Comparison of ENCODE assay signal across 8 cellular contexts in the genomic region with DNA sequence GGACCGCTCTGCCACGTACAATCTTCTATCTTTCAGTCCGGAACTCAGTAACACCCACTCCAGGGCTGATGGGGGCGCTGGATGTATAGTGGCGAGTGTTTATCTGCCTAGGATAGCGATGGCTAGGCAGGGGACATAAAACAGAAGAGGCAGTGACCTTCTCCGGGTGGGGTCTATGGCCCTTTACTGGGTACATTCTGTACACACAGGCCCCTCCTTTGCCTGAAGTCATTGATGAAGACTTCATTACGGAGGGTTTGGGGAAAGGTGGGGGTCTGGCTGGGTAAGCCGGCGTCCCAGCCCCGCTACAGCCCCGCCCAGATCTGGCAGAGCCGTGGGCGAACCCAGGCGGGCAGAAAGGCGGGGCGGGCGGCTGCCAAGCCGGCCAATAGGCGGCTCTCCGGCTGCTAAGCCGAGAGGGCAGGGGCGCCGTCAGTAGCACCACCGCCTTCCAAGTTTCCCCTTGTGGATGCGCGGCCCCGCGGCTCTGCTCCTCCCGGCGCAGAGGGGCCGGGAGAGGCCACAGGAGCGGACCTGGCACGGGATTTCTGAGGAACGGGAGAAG. TPM values are rescaled to one million over a fixed set of nuclear protein-coding genes. Genes with fewer than 3 reads are reported as not detected.
DNase-seq lines count a peak whose midpoint lies in the region; ATAC-seq, FAIRE-seq and TF ChIP-seq lines count a peak whose summit lies in the region.

A gene with protein sequence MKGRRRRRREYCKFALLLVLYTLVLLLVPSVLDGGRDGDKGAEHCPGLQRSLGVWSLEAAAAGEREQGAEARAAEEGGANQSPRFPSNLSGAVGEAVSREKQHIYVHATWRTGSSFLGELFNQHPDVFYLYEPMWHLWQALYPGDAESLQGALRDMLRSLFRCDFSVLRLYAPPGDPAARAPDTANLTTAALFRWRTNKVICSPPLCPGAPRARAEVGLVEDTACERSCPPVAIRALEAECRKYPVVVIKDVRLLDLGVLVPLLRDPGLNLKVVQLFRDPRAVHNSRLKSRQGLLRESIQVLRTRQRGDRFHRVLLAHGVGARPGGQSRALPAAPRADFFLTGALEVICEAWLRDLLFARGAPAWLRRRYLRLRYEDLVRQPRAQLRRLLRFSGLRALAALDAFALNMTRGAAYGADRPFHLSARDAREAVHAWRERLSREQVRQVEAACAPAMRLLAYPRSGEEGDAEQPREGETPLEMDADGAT (plus strand): TSS at position 435 of the 565 bp plus-strand sequence. CDS start 167 bp downstream, outside the sequence.

- DNase-seq in DND-41 (peak; percentile 68), GM23248 (peak; percentile 81), M059J (ENCODE audit: low read depth) (peak; percentile 74), SK-N-MC (ENCODE audit: low read depth, low spot score) (no peak), glutamatergic neuron (peak; percentile 69), osteocyte (ENCODE audit: extremely low spot score, unreplicated experiment) (peak; percentile 89), urothelium cell line (ENCODE audit: low spot score) (no peak)
- peak; percentile 64 for DNase-seq in activated naive CD8-positive, alpha-beta T cell treated with anti-CD3 and anti-CD28 coated beads for 36 hours

- H3K9me3 ChIP-seq in DND-41 (ENCODE audit: insufficient read depth, low read length, severe bottlenecking) (no peaks in the 10 kb centered on the region), GM23248 (ENCODE audit: low read depth) (no peaks in the 10 kb centered on the region), SK-N-MC (ENCODE audit: low read depth, low read length) (no peaks in the 10 kb centered on the region)

- H3K27me3 Mint-ChIP-seq in activated naive CD8-positive, alpha-beta T cell treated with anti-CD3 and anti-CD28 coated beads for 36 hours = peaks cover 20% of the 10 kb centered on the region
- H3K27me3 Mint-ChIP-seq in glutamatergic neuron (ENCODE audit: unreplicated experiment) (peaks cover 1% of the 10 kb centered on the region), osteocyte (ENCODE audit: unreplicated experiment) (no peaks in the 10 kb centered on the region)

- 6 to 8% methylated on average over 7 to 8 of the region's 35 CpGs for WGBS in GM23248 (ENCODE audit: low coverage in 1 of 2, low lambda C conversion rate in 2 of 2, missing lambda C conversion rate in 2 of 2), 2 experiments

- no peaks in the 10 kb centered on the region for H3K9me2 ChIP-seq in GM23248 (ENCODE audit: insufficient read depth)

- ATAC-seq in DND-41 (ENCODE audit: insufficient read depth, low read depth) = peak; percentile 90

- no peak for FAIRE-seq in urothelium cell line (lab: Jason Lieb, UNC)

- H3K36me3 ChIP-seq in DND-41 (ENCODE audit: insufficient read depth, low read length) (no peaks in the 10 kb centered on the region), GM23248 (ENCODE audit: low read depth) (no peaks in the 10 kb centered on the region), SK-N-MC (ENCODE audit: insufficient read depth, low read length) (no peaks in the 10 kb centered on the region)

- in situ Hi-C loops in GM23248 (cut with MboI) = loop anchor here (25.0 kb wide), 1 partner anchor 214 kb away; no protein-coding TSS in a partner anchor

- H3K79me2 ChIP-seq in DND-41 (ENCODE audit: insufficient read depth, low read length) (no peaks in the 10 kb centered on the region), GM23248 (ENCODE audit: insufficient read depth) (peaks cover 2% of the 10 kb centered on the region)

- H4K20me1 ChIP-seq in DND-41 (ENCODE audit: insufficient read depth, low read length) (no peaks in the 10 kb centered on the region), GM23248 (ENCODE audit: insufficient read depth) (no peaks in the 10 kb centered on the region)

- H3K27me3 ChIP-seq in DND-41 (ENCODE audit: insufficient read depth, low read length, poor library complexity) (no peaks in the 10 kb centered on the region), GM23248 (replicated peaks; ENCODE audit: insufficient read depth) (no peaks in the 10 kb centered on the region)

- no peaks in the 10 kb centered on the region for H3K9me3 Mint-ChIP-seq in activated naive CD8-positive, alpha-beta T cell treated with anti-CD3 and anti-CD28 coated beads for 36 hours
- H3K9me3 Mint-ChIP-seq in glutamatergic neuron (ENCODE audit: unreplicated experiment) (peaks cover 9% of the 10 kb centered on the region), osteocyte (ENCODE audit: unreplicated experiment) (no peaks in the 10 kb centered on the region)

- peak within 1 kb of the TSS; percentile 85 for H2AFZ ChIP-seq in DND-41 (ENCODE audit: low read depth, low read length)
- peak within 1 kb of the TSS; percentile 89 for H2AFZ ChIP-seq in GM23248

- H3K4me1 ChIP-seq in DND-41 (ENCODE audit: insufficient read depth, low read length) (peaks cover 29% of the 10 kb centered on the region), GM23248 (ENCODE audit: insufficient read depth) (peaks cover 7% of the 10 kb centered on the region)

- no peak within 1 kb of the TSS for H3K27ac ChIP-seq in DND-41 (ENCODE audit: low read length)
- H3K27ac ChIP-seq in GM23248 = peak within 1 kb of the TSS; percentile 66
- no peak within 1 kb of the TSS for H3K27ac ChIP-seq in SK-N-MC

- H3K4me1 Mint-ChIP-seq in activated naive CD8-positive, alpha-beta T cell treated with anti-CD3 and anti-CD28 coated beads for 36 hours = peaks cover 27% of the 10 kb centered on the region
- no peaks in the 10 kb centered on the region for H3K4me1 Mint-ChIP-seq in glutamatergic neuron (ENCODE audit: low read depth, unreplicated experiment)
- H3K4me1 Mint-ChIP-seq in osteocyte (ENCODE audit: unreplicated experiment) = peaks cover 23% of the 10 kb centered on the region

- peak; percentile 42 for TF ChIP-seq CTCF in DND-41 (IDR thresholded peaks at IDR 0.05; ENCODE audit: borderline replicate concordance, extremely low read depth, low read length, poor library complexity, severe bottlenecking)
- no peak for TF ChIP-seq CTCF in glutamatergic neuron (IDR thresholded peaks at IDR 0.05; ENCODE audit: partially characterized antibody, unreplicated experiment)
- peak; percentile 60 for TF ChIP-seq CTCF in osteocyte (IDR thresholded peaks at IDR 0.05)

- no peaks in the 10 kb centered on the region for H3K36me3 Mint-ChIP-seq in activated naive CD8-positive, alpha-beta T cell treated with anti-CD3 and anti-CD28 coated beads for 36 hours
- H3K36me3 Mint-ChIP-seq in glutamatergic neuron (ENCODE audit: unreplicated experiment) (no peaks in the 10 kb centered on the region), osteocyte (ENCODE audit: unreplicated experiment) (no peaks in the 10 kb centered on the region)

- peak within 1 kb of the TSS; percentile 86 for H3K27ac Mint-ChIP-seq in activated naive CD8-positive, alpha-beta T cell treated with anti-CD3 and anti-CD28 coated beads for 36 hours
- no peak within 1 kb of the TSS for H3K27ac Mint-ChIP-seq in glutamatergic neuron (ENCODE audit: unreplicated experiment)
- H3K27ac Mint-ChIP-seq in osteocyte (ENCODE audit: unreplicated experiment) = peak within 1 kb of the TSS; percentile 50

- H3K9ac ChIP-seq in DND-41 (ENCODE audit: low read depth, low read length) (peak within 1 kb of the TSS; percentile 64), GM23248 (peak within 1 kb of the TSS; percentile 74), SK-N-MC (ENCODE audit: insufficient read length) (no peak within 1 kb of the TSS)

- H3K4me3 ChIP-seq in DND-41 (ENCODE audit: low read depth in 1 of 2, low read length in 2 of 2) (peak within 1 kb of the TSS; percentile 27 to 79; a peak in 3 of 4 replicates), GM23248 (peak within 1 kb of the TSS; percentile 79), SK-N-MC (peak within 1 kb of the TSS; percentile 79)

- H3K4me2 ChIP-seq in DND-41 (ENCODE audit: insufficient read depth, low read length) (peak within 1 kb of the TSS; percentile 86), GM23248 (ENCODE audit: unreplicated experiment) (peak within 1 kb of the TSS; percentile 79)

- H3F3A ChIP-seq in GM23248 (ENCODE audit: insufficient read depth) = peaks cover 9% of the 10 kb centered on the region

- H3K4me3 Mint-ChIP-seq in activated naive CD8-positive, alpha-beta T cell treated with anti-CD3 and anti-CD28 coated beads for 36 hours = peak within 1 kb of the TSS; percentile 75
- H3K4me3 Mint-ChIP-seq in glutamatergic neuron (ENCODE audit: unreplicated experiment) = peak within 1 kb of the TSS; percentile 78
- peak within 1 kb of the TSS; percentile 77 for H3K4me3 Mint-ChIP-seq in osteocyte (ENCODE audit: unreplicated experiment)

RNA-seq across cellular contexts. Expression of the gene that starts here (rescaled TPM):
- total RNA-seq in GM23248 (2014; rRNA removed; shearing (Covaris generic)) = 17.5 and 27.8 TPM in 2 replicates
- 9.3 and 9.8 TPM in 2 replicates for polyA plus RNA-seq in GM23248 (2016; fragmentation: Nextera tagmentation; extraction: Ambion mirVana)
- total RNA-seq in M059J (2014; rRNA removed; shearing (Covaris generic)) = 11.0 and 17.4 TPM in 2 replicates
- total RNA-seq in activated naive CD8-positive, alpha-beta T cell treated with anti-CD3 and anti-CD28 coated beads for 36 hours = 1 to 10 TPM; 1.5 to 1.7 TPM
- total RNA-seq in glutamatergic neuron (ENCODE audit: unreplicated experiment) (1.7 TPM), osteocyte (14.8 and 16.7 TPM in 2 replicates)

Comparison
In these comparisons a context has a peak if more than half of its experiments do, and no peak if none do; other contexts are left out.
1. DNase-seq: peak in DND-41 (single experiment), GM23248 (single experiment), M059J (single experiment), activated naive CD8-positive, alpha-beta T cell treated with anti-CD3 and anti-CD28 coated beads for 36 hours (single experiment), glutamatergic neuron (single experiment) and osteocyte (single experiment); none in SK-N-MC (single experiment) and urothelium cell line (single experiment).
2. Peak in every context shown above with its lines, with median percentiles within 50 percentile points of each other: H3K4me3 ChIP-seq and H3K4me3 Mint-ChIP-seq.